1 cellular context compared by ENCODE assay signal in genomic region chr2:212098966-212099365, GRCh38.
A peak's percentile ranks its signal among the peaks of the same experiment; 100 is the strongest.
TF ChIP-seq lines count a peak whose summit lies in the region.

No MANE protein-coding gene starts in this region.

TF ChIP-seq in HEK293, 187 proteins besides CTCF, POLR2A, EP300 and RAD21:
- TF ChIP-seq ZNF518A (tag by site-specific recombination; conservative IDR thresholded peaks at IDR 0.05; ENCODE audit: low read depth) (peak; percentile 68; the same call in 1 of the 2 replicates), ZNF426 (tag by site-specific recombination; IDR thresholded peaks at IDR 0.05) (peak; percentile 52), REST (tag by site-specific recombination; IDR thresholded peaks at IDR 0.05) (no peak), ZNF23 (tag by site-specific recombination; IDR thresholded peaks at IDR 0.05; ENCODE audit: borderline replicate concordance) (no peak), ZNF157 (tag by site-specific recombination; IDR thresholded peaks at IDR 0.05) (no peak), ZNF623 (tag by site-specific recombination; IDR thresholded peaks at IDR 0.05) (peak; percentile 33), ZBTB8A (tag by site-specific recombination; IDR thresholded peaks at IDR 0.05) (0 out of 2 replicates have a peak, but pooled peaks have one; percentile 44), ZNF560 (tag by site-specific recombination; IDR thresholded peaks at IDR 0.05; ENCODE audit: borderline replicate concordance) (no peak), ZNF555 (tag by site-specific recombination; conservative IDR thresholded peaks at IDR 0.05) (peak; percentile 38; the same call in 1 of the 2 replicates), SP7 (tag by site-specific recombination; IDR thresholded peaks at IDR 0.05) (no peak), ZNF394 (tag by site-specific recombination; IDR thresholded peaks at IDR 0.05; ENCODE audit: borderline replicate concordance) (peak; percentile 73; the same call in 1 of the 2 replicates)
